In the genomic region with DNA sequence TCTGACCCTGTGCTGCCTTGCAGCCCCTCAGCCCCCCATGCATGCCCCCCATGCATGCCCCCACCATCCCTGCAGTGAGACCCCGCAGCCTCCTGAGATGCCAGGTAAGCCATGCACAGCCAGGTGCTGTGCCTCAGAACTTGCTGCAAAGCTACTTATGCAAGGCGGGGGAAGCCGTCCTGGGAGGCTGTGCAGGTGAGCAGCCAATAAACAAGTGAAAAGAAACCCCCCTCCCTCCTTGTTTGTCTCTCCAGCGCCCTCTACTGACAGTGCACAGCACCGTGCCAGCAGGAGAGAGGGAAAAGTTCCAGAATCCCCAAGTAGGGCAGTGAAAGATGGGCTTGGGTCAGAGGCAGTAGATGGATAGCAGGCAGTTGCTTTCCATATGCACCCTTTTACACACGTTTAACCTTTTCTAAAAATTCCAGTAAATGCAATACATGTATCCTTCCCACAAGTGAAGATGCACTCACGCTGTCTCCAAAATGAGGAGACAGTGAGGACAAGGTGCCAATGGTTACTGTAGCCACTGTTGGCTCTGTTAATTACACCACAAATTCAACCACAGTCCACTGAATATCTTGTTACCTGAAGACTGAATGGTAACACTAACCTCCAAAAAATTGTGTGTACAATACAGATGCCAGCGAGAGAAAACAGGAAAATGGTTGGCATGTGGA, we compare ENCODE assay signal across 9 cellular contexts. TPM values are rescaled to one million over a fixed set of nuclear protein-coding genes. Genes with fewer than 3 reads are reported as not detected.
DNase-seq lines count a peak whose midpoint lies in the region; ATAC-seq, FAIRE-seq and TF ChIP-seq lines count a peak whose summit lies in the region.
"Had no signal": no experiment of that assay in that cellular context is flagged by ENCODE, and none has a peak within 500 bp of the region (broad histone marks: within the 10 kb centered on the region; RNA-seq: fewer than 3 reads in every experiment).

No MANE protein-coding gene starts in this region.

- peaks cover 3% of the 10 kb centered on the region for H3K4me1 Mint-ChIP-seq in activated naive CD8-positive, alpha-beta T cell treated with anti-CD3 and anti-CD28 coated beads, Interleukin-2, amount 50 U/mL, for 24 hours

- H3K9me3 ChIP-seq in right lobe of liver, result no peaks in the 10 kb centered on the region
- no peaks in the 10 kb centered on the region for H3K9me3 ChIP-seq in MG63

- FAIRE-seq in H54 (lab: Jason Lieb, UNC), result peak; percentile 15

- no peaks in the 10 kb centered on the region for H3K9me3 Mint-ChIP-seq in activated naive CD8-positive, alpha-beta T cell treated with anti-CD3 and anti-CD28 coated beads, Interleukin-2, amount 50 U/mL, for 24 hours
- H3K9me3 Mint-ChIP-seq: activated T-cell treated with anti-CD3 and anti-CD28 coated beads, Interleukin-2, amount 50 U/mL, for 4 hours had no signal

- no peak overlapping the region for H3K27ac Mint-ChIP-seq in activated naive CD8-positive, alpha-beta T cell treated with anti-CD3 and anti-CD28 coated beads, Interleukin-2, amount 50 U/mL, for 24 hours

- no peak for TF ChIP-seq POLR2A in H54 (IDR thresholded peaks at IDR 0.05; ENCODE audit: low read depth, low read length)
- TF ChIP-seq POLR2A in right lobe of liver (IDR thresholded peaks at IDR 0.05), result no peak

- H3K4me1 ChIP-seq in right lobe of liver, result no peaks in the 10 kb centered on the region

- TF ChIP-seq CTCF in right lobe of liver (IDR thresholded peaks at IDR 0.05), result peak; percentile 61 to 77 (median 64)

- peak; percentile 41 to 53 for DNase-seq in SHP77 (lab: John Stamatoyannopoulos, UW)
- DNase-seq in SHP77 treated with DMSO at 0.1 percent for 48 hours (lab: John Stamatoyannopoulos, UW), result no peak
- DNase-seq in H54 (ENCODE audit: insufficient read length, low spot score), result peak; percentile 81
- DNase-seq in NCI-H2029 treated with DMSO at 0.1 percent for 48 hours (lab: John Stamatoyannopoulos, UW), result peak; percentile 14
- DNase-seq in activated naive CD8-positive, alpha-beta T cell treated with anti-CD3 and anti-CD28 coated beads, Interleukin-2, amount 50 U/mL, for 24 hours, result peak; percentile 49
- no peak for DNase-seq in right lobe of liver
- DNase-seq in MG63, result no peak
- DNase-seq: activated T-cell treated with anti-CD3 and anti-CD28 coated beads, Interleukin-2, amount 50 U/mL, for 4 hours had no signal

- intact Hi-C loops in right lobe of liver (cut with DNase I), result no loop called here

- H3K4me3 ChIP-seq in right lobe of liver, result no peak overlapping the region
- no peak overlapping the region for H3K4me3 ChIP-seq in MG63

- no peaks in the 10 kb centered on the region for H3K36me3 Mint-ChIP-seq in activated naive CD8-positive, alpha-beta T cell treated with anti-CD3 and anti-CD28 coated beads, Interleukin-2, amount 50 U/mL, for 24 hours (ENCODE audit: low read depth)

- ATAC-seq in activated naive CD8-positive, alpha-beta T cell treated with anti-CD3 and anti-CD28 coated beads, Interleukin-2, amount 50 U/mL, for 24 hours, result no peak
- peak; percentile 52 to 72 (median 57) for ATAC-seq in right lobe of liver
- ATAC-seq in GM18861 (IDR thresholded peaks at IDR 0.05; ENCODE audit: unreplicated experiment), result no peak

- 27% methylated on average over 8 of the region's 8 CpGs for WGBS in right lobe of liver (ENCODE audit: insufficient coverage, low coverage, low lambda C conversion rate, missing lambda C conversion rate)

- H3K4me3 Mint-ChIP-seq in activated naive CD8-positive, alpha-beta T cell treated with anti-CD3 and anti-CD28 coated beads, Interleukin-2, amount 50 U/mL, for 24 hours, result no peak overlapping the region
- H3K4me3 Mint-ChIP-seq: activated T-cell treated with anti-CD3 and anti-CD28 coated beads, Interleukin-2, amount 50 U/mL, for 4 hours had no signal

- H3K27me3 ChIP-seq in right lobe of liver, result no peaks in the 10 kb centered on the region
- no peaks in the 10 kb centered on the region for H3K27me3 ChIP-seq in MG63

- peaks cover 29% of the 10 kb centered on the region for H3K27me3 Mint-ChIP-seq in activated naive CD8-positive, alpha-beta T cell treated with anti-CD3 and anti-CD28 coated beads, Interleukin-2, amount 50 U/mL, for 24 hours

- no peak overlapping the region for H3K27ac ChIP-seq in right lobe of liver

- H3K36me3 ChIP-seq in right lobe of liver (no peaks in the 10 kb centered on the region), MG63 (peaks cover 4% of the 10 kb centered on the region; the same call in 1 of the 2 replicates)

RNA-seq across cellular contexts. Expression of gene TNFAIP2, which starts 18.0 kb away (rescaled TPM):
- 100 to 1,000 TPM in 1 of 6 experiments, 10 to 100 TPM in 5; 23.2 to 122 (median 32.6) TPM for total RNA-seq in right lobe of liver
- 86.5 and 90.4 TPM in 2 replicates for total RNA-seq in MG63 (2014; rRNA removed; shearing (Covaris generic); ENCODE audit: low replicate concordance)

RNA-seq across cellular contexts. Expression of gene EXOC3L4, which starts 46.7 kb away (rescaled TPM):
- 10 to 100 TPM; 34.2 to 87.1 (median 48.1) TPM for total RNA-seq in right lobe of liver
- total RNA-seq in MG63 (2014; rRNA removed; shearing (Covaris generic); ENCODE audit: low replicate concordance), result 0.17 TPM in 1 of 2 replicates, not detected in the other
- total RNA-seq: activated T-cell treated with anti-CD3 and anti-CD28 coated beads, Interleukin-2, amount 50 U/mL, for 4 hours had no signal

RNA-seq across cellular contexts. Expression of gene LBHD2, which starts 57.2 kb away (rescaled TPM):
- total RNA-seq in right lobe of liver, result not detected
- total RNA-seq in MG63 (2014; rRNA removed; shearing (Covaris generic); ENCODE audit: low replicate concordance), result not detected in 2 replicates
- total RNA-seq: activated T-cell treated with anti-CD3 and anti-CD28 coated beads, Interleukin-2, amount 50 U/mL, for 4 hours had no signal

Comparison
In these comparisons a context has a peak if more than half of its experiments do, and no peak if none do; other contexts are left out.
1. DNase-seq: peak in SHP77 (2 of 2), H54 (single experiment), NCI-H2029 treated with DMSO at 0.1 percent for 48 hours (single experiment) and activated naive CD8-positive, alpha-beta T cell treated with anti-CD3 and anti-CD28 coated beads, Interleukin-2, amount 50 U/mL, for 24 hours (single experiment); none in SHP77 treated with DMSO at 0.1 percent for 48 hours (single experiment), right lobe of liver (0 of 3) and MG63 (single experiment).
2. ATAC-seq: peak in right lobe of liver (4 of 4); none in activated naive CD8-positive, alpha-beta T cell treated with anti-CD3 and anti-CD28 coated beads, Interleukin-2, amount 50 U/mL, for 24 hours (single experiment) and GM18861 (single experiment).
3. RNA of gene EXOC3L4, which starts 46.7 kb away (total RNA-seq): 34.2 to 87.1 TPM in right lobe of liver; 0.17 TPM in MG63; every median in the first group is over 10 times any median in the second.